Comparison of ENCODE assay signal across 24 cellular contexts in genomic region chr7:155343150-155343549, GRCh38.
"Had no signal": no experiment of that assay in that cellular context is flagged by ENCODE, and none has a peak within 500 bp of the region (broad histone marks: within the 10 kb centered on the region; RNA-seq: fewer than 3 reads in every experiment).

No MANE protein-coding gene starts in this region.

- H3K36me3 Mint-ChIP-seq: activated CD8-positive, alpha-beta memory T cell treated with anti-CD3 and anti-CD28 coated beads, Interleukin-2, amount 10 ng/mL, durations not matched to agents 7 days and 5 days; activated naive CD8-positive, alpha-beta T cell treated with anti-CD3 and anti-CD28 coated beads for 36 hours had no signal

- H3K4me3 Mint-ChIP-seq: activated B cell treated with CpG ODN at 0.5 μM for 24 hours; activated CD4-positive, alpha-beta T cell treated with anti-CD3 and anti-CD28 coated beads, Interleukin-2, amount 10 ng/mL, durations not matched to agents 24 days and 14 days; activated naive CD4-positive, alpha-beta T cell treated with anti-CD3 and anti-CD28 coated beads for 36 hours; activated naive CD8-positive, alpha-beta T cell treated with anti-CD3 and anti-CD28 coated beads for 36 hours; T-helper 1 cell treated with Interleukin-12 subunit alpha and Interleukin-12 subunit beta and Interleukin-4 antibody, amounts not matched to agents 30 μg/mL and 1 μg/mL, for 36 hours had no signal

- DNase-seq: activated B cell treated with CpG ODN at 0.5 μM for 24 hours; activated CD4-positive, alpha-beta T cell treated with anti-CD3 and anti-CD28 coated beads for 1 hour; activated CD4-positive, alpha-beta T cell treated with anti-CD3 and anti-CD28 coated beads, Interleukin-2, amount 10 ng/mL, durations not matched to agents 24 days and 14 days; activated CD4-positive, alpha-beta T cell treated with anti-CD3 and anti-CD28 coated beads, Interleukin-2, amount 50 U/mL, for 48 hours; activated CD8-positive, alpha-beta memory T cell treated with anti-CD3 and anti-CD28 coated beads, Interleukin-2, amount 10 ng/mL, durations not matched to agents 7 days and 5 days; activated gamma-delta T cell; activated naive CD4-positive, alpha-beta T cell treated with anti-CD3 and anti-CD28 coated beads for 36 hours; activated naive CD8-positive, alpha-beta T cell treated with anti-CD3 and anti-CD28 coated beads for 36 hours; activated T-cell treated with anti-CD3 and anti-CD28 coated beads for 4 hours; activated T-cell treated with anti-CD3 and anti-CD28 coated beads, Interleukin-2, amount 50 U/mL, for 48 hours; anterior cingulate cortex; Kasumi-1; NCI-H1105 treated with DMSO at 0.1 percent for 48 hours; NCI-H1436 treated with DMSO at 0.1 percent for 48 hours; NCI-H187; NCI-H2081; NCI-H446; NCI-H524; PC-3; SHP77 treated with DMSO at 0.1 percent for 48 hours; T-helper 9 cell had no signal

- H3K27ac Mint-ChIP-seq: activated B cell treated with CpG ODN at 0.5 μM for 24 hours; activated CD4-positive, alpha-beta T cell treated with anti-CD3 and anti-CD28 coated beads, Interleukin-2, amount 10 ng/mL, durations not matched to agents 24 days and 14 days; activated CD8-positive, alpha-beta memory T cell treated with anti-CD3 and anti-CD28 coated beads, Interleukin-2, amount 10 ng/mL, durations not matched to agents 7 days and 5 days; activated naive CD4-positive, alpha-beta T cell treated with anti-CD3 and anti-CD28 coated beads for 36 hours; activated naive CD8-positive, alpha-beta T cell treated with anti-CD3 and anti-CD28 coated beads for 36 hours; activated T-helper 17 cell treated with anti-CD3 and anti-CD28 coated beads, Interleukin-2, amount 50 U/mL, for 72 hours; T-helper 1 cell treated with Interleukin-12 subunit alpha and Interleukin-12 subunit beta and Interleukin-4 antibody, amounts not matched to agents 30 μg/mL and 1 μg/mL, for 36 hours had no signal

- H3K9me3 Mint-ChIP-seq: activated B cell treated with CpG ODN at 0.5 μM for 24 hours; activated CD4-positive, alpha-beta T cell treated with anti-CD3 and anti-CD28 coated beads, Interleukin-2, amount 10 ng/mL, durations not matched to agents 24 days and 14 days; activated naive CD4-positive, alpha-beta T cell treated with anti-CD3 and anti-CD28 coated beads for 36 hours; activated naive CD8-positive, alpha-beta T cell treated with anti-CD3 and anti-CD28 coated beads for 36 hours; activated T-helper 17 cell treated with anti-CD3 and anti-CD28 coated beads, Interleukin-2, amount 50 U/mL, for 72 hours; T-helper 1 cell treated with Interleukin-12 subunit alpha and Interleukin-12 subunit beta and Interleukin-4 antibody, amounts not matched to agents 30 μg/mL and 1 μg/mL, for 36 hours had no signal

- H3K4me3 ChIP-seq: K562 had no signal

- ATAC-seq: activated CD8-positive, alpha-beta memory T cell treated with anti-CD3 and anti-CD28 coated beads, Interleukin-2, amount 10 ng/mL, durations not matched to agents 7 days and 5 days; activated T-helper 17 cell treated with anti-CD3 and anti-CD28 coated beads, Interleukin-2, amount 50 U/mL, for 72 hours; K562; PC-3 had no signal
